In the genomic region with DNA sequence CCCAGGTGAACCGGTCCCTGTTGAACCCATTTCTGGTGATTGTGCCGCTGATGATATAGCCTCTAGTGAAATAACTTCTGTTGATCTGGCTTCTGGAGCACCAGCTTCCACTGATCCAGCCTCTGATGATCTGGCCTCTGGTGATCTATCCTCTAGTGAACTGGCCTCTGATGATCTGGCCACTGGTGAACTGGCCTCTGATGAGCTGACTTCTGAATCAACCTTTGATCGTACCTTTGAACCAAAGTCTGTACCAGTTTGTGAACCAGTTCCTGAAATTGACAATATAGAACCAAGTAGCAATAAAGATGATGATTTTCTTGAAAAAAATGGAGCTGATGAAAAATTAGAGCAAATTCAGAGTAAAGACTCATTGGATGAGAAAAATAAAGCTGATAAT, we compare ENCODE assay signal across 25 cellular contexts. TPM values are rescaled to one million over a fixed set of nuclear protein-coding genes. Genes with fewer than 3 reads are reported as not detected.
DNase-seq lines count a peak whose midpoint lies in the region; ATAC-seq and TF ChIP-seq lines count a peak whose summit lies in the region.
"Had no signal": no experiment of that assay in that cellular context is flagged by ENCODE, and none has a peak within 500 bp of the region (broad histone marks: within the 10 kb centered on the region; RNA-seq: fewer than 3 reads in every experiment).

No MANE protein-coding gene starts in this region.

- H3K4me1 ChIP-seq in CD8-positive, alpha-beta T cell (ENCODE audit: insufficient read depth, low read length), result peaks cover 39% of the 10 kb centered on the region
- H3K4me1 ChIP-seq in right atrium auricular region (peaks cover 0 to 34% of the 10 kb centered on the region in 2 donors), tibial nerve (peaks cover 0 to 27% (median 6%) of the 10 kb centered on the region in 4 donors)
- H3K4me1 ChIP-seq: SJSA1 had no signal

- intact Hi-C loops in CD8-positive, alpha-beta T cell (cut with DNase I, micrococcal nuclease), result no loop called here

- no peaks in the 10 kb centered on the region for H3K9me3 ChIP-seq in CD8-positive, alpha-beta T cell (ENCODE audit: low read length)
- H3K9me3 ChIP-seq in right atrium auricular region (no peaks in the 10 kb centered on the region), tibial nerve (peaks cover 0 to 20% (median 3%) of the 10 kb centered on the region in 4 donors)
- H3K9me3 ChIP-seq: pancreas had no signal

- peaks cover 40 to 79% of the 10 kb centered on the region in 2 donors for H3K36me3 Mint-ChIP-seq in activated T-cell treated with anti-CD3 and anti-CD28 coated beads, Interleukin-2, amount 50 U/mL, for 72 hours (ENCODE audit: insufficient read depth in 2 of 2)
- peaks cover 80% of the 10 kb centered on the region for H3K36me3 Mint-ChIP-seq in CD8-positive, alpha-beta T cell
- peaks cover 49% of the 10 kb centered on the region for H3K36me3 Mint-ChIP-seq in effector memory CD8-positive, alpha-beta T cell (ENCODE audit: insufficient read depth)
- H3K36me3 Mint-ChIP-seq in neural crest cell (ENCODE audit: low read depth), result peaks cover 83% of the 10 kb centered on the region

- DNase-seq in activated T-cell treated with anti-CD3 and anti-CD28 coated beads, Interleukin-2, amount 50 U/mL, for 72 hours, result no peak
- no peak for DNase-seq in activated T-cell treated with anti-CD3 and anti-CD28 coated beads, Interleukin-2, amount 50 U/mL, for 48 hours
- DNase-seq in CD8-positive, alpha-beta T cell, result no peak
- DNase-seq in effector memory CD8-positive, alpha-beta T cell, result no peak
- DNase-seq in neural crest cell (ENCODE audit: low read depth, low spot score), result no peak
- no peak for DNase-seq in right atrium auricular region (ENCODE audit: low spot score)
- no peak for DNase-seq in tibial nerve (ENCODE audit: low spot score in 2 of 2)
- DNase-seq: 8988T; activated CD4-positive, alpha-beta T cell treated with anti-CD3 and anti-CD28 coated beads, Interleukin-2, amount 50 U/mL, for 4 hours; activated CD8-positive, alpha-beta memory T cell treated with anti-CD3 and anti-CD28 coated beads, Interleukin-2, amount 50 U/mL, for 4 hours; cerebellar nuclear complex; H9; islet precursor cell; left ventricle myocardium superior; NCI-H1417 treated with DMSO at 0.1 percent for 48 hours; NCI-H774; pancreas; retina; spleen had no signal

- H3K27ac ChIP-seq in CD8-positive, alpha-beta T cell (ENCODE audit: low read depth, low read length), result no peak overlapping the region
- no peak overlapping the region for H3K27ac ChIP-seq in right atrium auricular region
- no peak overlapping the region for H3K27ac ChIP-seq in tibial nerve
- H3K27ac ChIP-seq: epithelial cell of prostate, pancreas, SJSA1, spleen had no signal

- peaks cover 8 to 14% of the 10 kb centered on the region in 2 donors for H3K9me3 Mint-ChIP-seq in activated T-cell treated with anti-CD3 and anti-CD28 coated beads, Interleukin-2, amount 50 U/mL, for 72 hours
- no peaks in the 10 kb centered on the region for H3K9me3 Mint-ChIP-seq in CD8-positive, alpha-beta T cell
- H3K9me3 Mint-ChIP-seq in effector memory CD8-positive, alpha-beta T cell, result no peaks in the 10 kb centered on the region
- peaks cover 35% of the 10 kb centered on the region for H3K9me3 Mint-ChIP-seq in neural crest cell
- H3K9me3 Mint-ChIP-seq: H9 had no signal

- no peak for ATAC-seq in activated T-cell treated with anti-CD3 and anti-CD28 coated beads, Interleukin-2, amount 50 U/mL, for 72 hours (replicated peaks in 1 of 2)
- no peak for ATAC-seq in CD8-positive, alpha-beta T cell
- no peak for ATAC-seq in effector memory CD8-positive, alpha-beta T cell (replicated peaks)
- no peak for ATAC-seq in GM18511 (IDR thresholded peaks at IDR 0.05; ENCODE audit: unreplicated experiment)
- ATAC-seq: left ventricle myocardium superior, pancreas had no signal

- peaks cover 81% of the 10 kb centered on the region for H3K4me1 Mint-ChIP-seq in activated T-cell treated with anti-CD3 and anti-CD28 coated beads, Interleukin-2, amount 50 U/mL, for 72 hours (ENCODE audit: low read depth)
- H3K4me1 Mint-ChIP-seq in CD8-positive, alpha-beta T cell (ENCODE audit: low read depth), result peaks cover 77% of the 10 kb centered on the region
- H3K4me1 Mint-ChIP-seq in effector memory CD8-positive, alpha-beta T cell (ENCODE audit: low read depth in 2 of 2), result peaks cover 47 to 75% of the 10 kb centered on the region in 2 donors
- peaks cover 52% of the 10 kb centered on the region for H3K4me1 Mint-ChIP-seq in neural crest cell
- H3K4me1 Mint-ChIP-seq: nephron had no signal

- H3K4me3 Mint-ChIP-seq in activated T-cell treated with anti-CD3 and anti-CD28 coated beads, Interleukin-2, amount 50 U/mL, for 72 hours, result peak overlapping the region in 1 of 2 donors; percentile 28
- peak overlapping the region; percentile 27 for H3K4me3 Mint-ChIP-seq in CD8-positive, alpha-beta T cell
- peak overlapping the region; percentile 26 to 43 for H3K4me3 Mint-ChIP-seq in effector memory CD8-positive, alpha-beta T cell
- peak overlapping the region; percentile 54 for H3K4me3 Mint-ChIP-seq in neural crest cell
- H3K4me3 Mint-ChIP-seq: H9, mesothelial cell of epicardium, nephron had no signal

- WGBS in tibial nerve, 2 donors, result 94 to 100% methylated on average over 3 of the region's 3 CpGs

- TF ChIP-seq EP300 in tibial nerve (IDR thresholded peaks at IDR 0.05), result no peak

- H3K36me3 ChIP-seq in CD8-positive, alpha-beta T cell (ENCODE audit: insufficient read depth, low read length), result peaks cover 8% of the 10 kb centered on the region
- peaks cover 11% of the 10 kb centered on the region for H3K36me3 ChIP-seq in right atrium auricular region
- peaks cover 0 to 59% (median 3%) of the 10 kb centered on the region in 3 donors for H3K36me3 ChIP-seq in tibial nerve

- H3K27me3 Mint-ChIP-seq in activated T-cell treated with anti-CD3 and anti-CD28 coated beads, Interleukin-2, amount 50 U/mL, for 72 hours (ENCODE audit: low read depth), result no peaks in the 10 kb centered on the region
- H3K27me3 Mint-ChIP-seq in CD8-positive, alpha-beta T cell (ENCODE audit: low read depth), result no peaks in the 10 kb centered on the region
- no peaks in the 10 kb centered on the region for H3K27me3 Mint-ChIP-seq in effector memory CD8-positive, alpha-beta T cell
- no peaks in the 10 kb centered on the region for H3K27me3 Mint-ChIP-seq in neural crest cell (ENCODE audit: low read depth)

- POLR2A ChIA-PET in CD8-positive, alpha-beta T cell (lab: Charles Lee), result interaction anchor here (0.9 kb wide), 1 partner anchor 59 kb away, joined by 3 read pairs; a partner anchor contains a TSS

- H3K27ac Mint-ChIP-seq in activated T-cell treated with anti-CD3 and anti-CD28 coated beads, Interleukin-2, amount 50 U/mL, for 72 hours, result peak overlapping the region; percentile 87
- H3K27ac Mint-ChIP-seq in CD8-positive, alpha-beta T cell, result peak overlapping the region; percentile 73
- H3K27ac Mint-ChIP-seq in effector memory CD8-positive, alpha-beta T cell, result peak overlapping the region; percentile 19 to 51
- H3K27ac Mint-ChIP-seq in neural crest cell (ENCODE audit: unreplicated experiment), result no peak overlapping the region
- H3K27ac Mint-ChIP-seq: activated T-helper 2 cell treated with anti-CD3 and anti-CD28 coated beads, Interferon-gamma antibody, Interleukin-2, Interleukin-4, amounts not matched to agents 10 μg/mL and 5 μg/mL and 100 μg/mL, durations not matched to agents 14 hours and 24 hours and 36 hours; H9; mesothelial cell of epicardium; nephron had no signal

- CTCF ChIA-PET in CD8-positive, alpha-beta T cell (lab: Charles Lee), result interaction anchor here (1.5 kb wide), 1 partner anchor 39 kb away, joined by 3 read pairs; no protein-coding TSS in a partner anchor

- H3K27me3 ChIP-seq in CD8-positive, alpha-beta T cell (ENCODE audit: insufficient read depth, low read length), result no peaks in the 10 kb centered on the region
- H3K27me3 ChIP-seq in right atrium auricular region, result no peaks in the 10 kb centered on the region
- no peaks in the 10 kb centered on the region for H3K27me3 ChIP-seq in tibial nerve
- H3K27me3 ChIP-seq: pancreas, SJSA1, spleen had no signal

- no peak for TF ChIP-seq CTCF in CD8-positive, alpha-beta T cell (IDR thresholded peaks at IDR 0.05)
- TF ChIP-seq CTCF in neural crest cell (conservative IDR thresholded peaks at IDR 0.05), result no peak
- TF ChIP-seq CTCF in right atrium auricular region (IDR thresholded peaks at IDR 0.05), result no peak
- no peak for TF ChIP-seq CTCF in tibial nerve (IDR thresholded peaks at IDR 0.05)

- H3K4me3 ChIP-seq in CD8-positive, alpha-beta T cell (ENCODE audit: low read depth, low read length), result no peak overlapping the region
- H3K4me3 ChIP-seq in right atrium auricular region (no peak overlapping the region), tibial nerve (no peak overlapping the region)
- H3K4me3 ChIP-seq: pancreas, SJSA1 had no signal

- no peak for TF ChIP-seq POLR2A in tibial nerve (IDR thresholded peaks at IDR 0.05)

RNA-seq across cellular contexts. Expression of a gene that starts 59.1 kb away (rescaled TPM):
- 100 to 1,000 TPM; 129 to 139 TPM for total RNA-seq in activated T-cell treated with anti-CD3 and anti-CD28 coated beads, Interleukin-2, amount 50 U/mL, for 72 hours
- total RNA-seq in CD8-positive, alpha-beta T cell, result 100 to 1,000 TPM; 125 to 126 TPM
- total RNA-seq in neural crest cell (204 and 212 TPM in 2 replicates), right atrium auricular region (10 to 100 TPM; 33.1 to 39.7 TPM), tibial nerve (10 to 100 TPM; 35.5 to 63.4 (median 48.2) TPM)
